Comparison of ENCODE assay signal across 17 cellular contexts in the genomic region with DNA sequence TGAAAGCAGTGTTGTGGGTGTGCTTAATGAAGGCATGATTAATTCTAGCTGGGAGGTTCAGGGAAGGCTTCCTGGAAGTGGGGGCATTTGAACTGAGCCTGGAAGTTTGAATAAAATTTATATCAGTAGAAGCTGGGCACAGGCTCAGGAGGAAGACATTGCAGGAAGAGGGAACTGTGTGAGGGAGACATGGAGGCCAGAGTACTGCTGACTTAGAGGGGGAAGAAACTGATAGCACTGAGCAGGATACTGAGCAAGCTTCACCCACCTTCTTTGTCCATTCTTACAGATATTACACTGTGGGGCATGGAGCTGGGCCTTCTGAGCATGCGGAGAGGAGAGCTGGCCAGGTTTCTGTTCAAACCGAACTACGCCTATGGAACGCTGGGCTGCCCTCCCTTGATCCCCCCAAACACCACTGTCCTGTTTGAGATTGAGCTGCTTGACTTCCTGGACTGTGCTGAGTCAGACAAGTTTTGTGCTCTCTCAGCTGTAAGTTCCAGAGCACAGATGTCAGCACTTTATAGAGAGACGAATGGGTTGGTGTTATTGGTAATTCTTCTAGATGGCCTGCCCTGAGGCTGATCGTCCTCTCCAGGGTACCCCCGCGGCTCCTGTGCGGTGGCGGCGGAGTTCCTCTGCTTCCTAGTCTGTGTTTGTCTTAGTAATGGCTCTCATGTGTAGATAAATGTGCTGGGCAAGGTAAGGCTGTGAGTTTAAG. TPM values are rescaled to one million over a fixed set of nuclear protein-coding genes. Genes with fewer than 3 reads are reported as not detected.
DNase-seq lines count a peak whose midpoint lies in the region; ATAC-seq, FAIRE-seq and TF ChIP-seq lines count a peak whose summit lies in the region.
"Had no signal": no experiment of that assay in that cellular context is flagged by ENCODE, and none has a peak within 500 bp of the region (broad histone marks: within the 10 kb centered on the region; RNA-seq: fewer than 3 reads in every experiment).

No MANE protein-coding gene starts in this region.

- H2AFZ ChIP-seq in PC-3 (ENCODE audit: low read length), result 0 out of 2 replicates have a peak overlapping the region, but pooled peaks have one; percentile 22
- no peak overlapping the region for H2AFZ ChIP-seq in endothelial cell of umbilical vein (ENCODE audit: low read depth, low read length)
- H2AFZ ChIP-seq in HepG2 (ENCODE audit: low read length), result no peak overlapping the region

- in situ Hi-C loops in HepG2 (cut with HindIII; ENCODE audit: extremely low pct_ligation_motif_present, low pct_unique_long_range_greater_than_20kb), result no loop called here

- H3K9ac ChIP-seq in PC-3 (ENCODE audit: low read length) (no peak overlapping the region), endothelial cell of umbilical vein (replicated peaks; ENCODE audit: extremely low read depth, insufficient read depth, low read length) (no peak overlapping the region), HepG2 (ENCODE audit: insufficient read depth, low read depth, low read length) (peak overlapping the region; percentile 17; the same call in 1 of the 2 replicates)

- H3K27ac ChIP-seq in AG04450 (ENCODE audit: low read depth, low read length) (peak overlapping the region; percentile 31), PC-3 (ENCODE audit: low read length) (no peak overlapping the region), endothelial cell of umbilical vein (ENCODE audit: insufficient read depth, low read depth, low read length) (no peak overlapping the region), HepG2 (ENCODE audit: extremely low read length, insufficient read depth, low read length) (no peak overlapping the region), sigmoid colon (no peak overlapping the region)
- H3K27ac ChIP-seq: uterus had no signal

- H3K79me2 ChIP-seq in PC-3 (ENCODE audit: low read length) (no peaks in the 10 kb centered on the region), endothelial cell of umbilical vein (ENCODE audit: control insufficient read depth, insufficient read depth, low read length) (no peaks in the 10 kb centered on the region), HepG2 (ENCODE audit: insufficient read depth, low read length) (no peaks in the 10 kb centered on the region)

- ATAC-seq in PC-3, result peak; percentile 59
- ATAC-seq in HepG2, result peak; percentile 30
- ATAC-seq: naive thymus-derived CD8-positive, alpha-beta T cell had no signal

- peaks cover 4% of the 10 kb centered on the region; the same call in 1 of the 2 replicates for H3K9me3 ChIP-seq in AG04450 (ENCODE audit: control insufficient read depth, insufficient read depth, low read length)
- H3K9me3 ChIP-seq in PC-3 (ENCODE audit: low read length), result no peaks in the 10 kb centered on the region
- H3K9me3 ChIP-seq in endothelial cell of umbilical vein (replicated peaks; ENCODE audit: control insufficient read depth, insufficient read depth, low read length), result no peaks in the 10 kb centered on the region
- no peaks in the 10 kb centered on the region for H3K9me3 ChIP-seq in HepG2 (ENCODE audit: low read length)
- H3K9me3 ChIP-seq in sigmoid colon, result no peaks in the 10 kb centered on the region
- H3K9me3 ChIP-seq: adrenal gland, uterus had no signal

- TF ChIP-seq EP300 in HepG2 (IDR thresholded peaks at IDR 0.05; ENCODE audit: low read depth in 2 of 2, low read length in 2 of 2) (no peak), HepG2 (CRISPR knock-in tag; IDR thresholded peaks at IDR 0.05; ENCODE audit: borderline replicate concordance) (no peak), sigmoid colon (IDR thresholded peaks at IDR 0.05) (no peak)

- H3K4me2 ChIP-seq in PC-3 (ENCODE audit: low read length), result no peak overlapping the region
- no peak overlapping the region for H3K4me2 ChIP-seq in endothelial cell of umbilical vein (ENCODE audit: insufficient read depth, low read length)
- H3K4me2 ChIP-seq in HepG2 (ENCODE audit: low read depth, low read length), result peak overlapping the region; percentile 68

- DNase-seq in AG04450 (ENCODE audit: low read depth, low spot score) (peak; percentile 8), PC-3 (no peak), endothelial cell of umbilical vein (ENCODE audit: low read depth, low spot score) (peak; percentile 20), HepG2 (ENCODE audit: low spot score) (no peak), GDM1 (lab: John Stamatoyannopoulos, UW) (no peak), sigmoid colon (no peak), DMS79 treated with DMSO at 0.1 percent for 48 hours (lab: John Stamatoyannopoulos, UW) (no peak), CD1c-positive myeloid dendritic cell (ENCODE audit: extremely low spot score) (no peak)
- DNase-seq: DND-41; naive thymus-derived CD8-positive, alpha-beta T cell; NCI-H446; stimulated activated CD8-positive, alpha-beta memory T cell treated with anti-CD3 and anti-CD28 coated beads, Interleukin-4, amount 100 ng/mL, for 48 hours; uterus had no signal

- TF ChIP-seq CTCF in AG04450 (IDR thresholded peaks at IDR 0.05; ENCODE audit: low read depth, low read length), result no peak
- TF ChIP-seq CTCF in PC-3 (conservative IDR thresholded peaks at IDR 0.05; ENCODE audit: low read depth, low read length), result no peak
- no peak for TF ChIP-seq CTCF in endothelial cell of umbilical vein (IDR thresholded peaks at IDR 0.05; ENCODE audit: extremely low read depth in 1 of 2, insufficient read depth in 1 of 2, low read depth in 1 of 2, low read length in 2 of 2)
- TF ChIP-seq CTCF in HepG2 (CRISPR knock-in tag; IDR thresholded peaks at IDR 0.05), result no peak
- no peak for TF ChIP-seq CTCF in sigmoid colon (IDR thresholded peaks at IDR 0.05)

- no peaks in the 10 kb centered on the region for H3K4me1 ChIP-seq in PC-3 (ENCODE audit: insufficient read depth, low read length)
- peaks cover 2% of the 10 kb centered on the region for H3K4me1 ChIP-seq in endothelial cell of umbilical vein (ENCODE audit: control insufficient read depth, extremely low read depth, insufficient read depth, low read length)
- peaks cover 53% of the 10 kb centered on the region for H3K4me1 ChIP-seq in HepG2 (ENCODE audit: insufficient read depth, low read length)
- H3K4me1 ChIP-seq in sigmoid colon, result no peaks in the 10 kb centered on the region
- H3K4me1 ChIP-seq: adrenal gland, uterus had no signal

- dilution Hi-C loops in endothelial cell of umbilical vein (cut with MboI; ENCODE audit: extremely low pct_ligation_motif_present, low sequenced_read_pairs), result no loop called here

- no peaks in the 10 kb centered on the region for H4K20me1 ChIP-seq in PC-3 (ENCODE audit: low read length)
- H4K20me1 ChIP-seq in endothelial cell of umbilical vein (replicated peaks; ENCODE audit: control insufficient read depth, extremely low read depth, insufficient read depth, low read length), result no peaks in the 10 kb centered on the region
- H4K20me1 ChIP-seq in HepG2 (ENCODE audit: insufficient read depth, low read length), result no peaks in the 10 kb centered on the region

- H3K36me3 ChIP-seq in PC-3 (ENCODE audit: low read depth, low read length), result no peaks in the 10 kb centered on the region
- H3K36me3 ChIP-seq in endothelial cell of umbilical vein (ENCODE audit: control insufficient read depth in 2 of 2, extremely low read depth in 1 of 2, insufficient read depth in 2 of 2, low read length in 2 of 2), result no peaks in the 10 kb centered on the region
- H3K36me3 ChIP-seq in HepG2 (replicated peaks in 1 of 2; ENCODE audit: control insufficient read depth in 1 of 2, insufficient read depth in 2 of 2, low read length in 2 of 2), result no peaks in the 10 kb centered on the region
- no peaks in the 10 kb centered on the region for H3K36me3 ChIP-seq in sigmoid colon
- H3K36me3 ChIP-seq: adrenal gland, uterus had no signal

- 26% methylated on average over 9 of the region's 11 CpGs for WGBS in HepG2 (ENCODE audit: low lambda C conversion rate)
- WGBS in sigmoid colon, 2 donors, result 62 to 71% methylated on average over 11 of the region's 11 CpGs

- peaks cover 8% of the 10 kb centered on the region for H3K27me3 ChIP-seq in AG04450 (ENCODE audit: control insufficient read depth, insufficient read depth, low read length)
- no peaks in the 10 kb centered on the region for H3K27me3 ChIP-seq in PC-3 (ENCODE audit: low read length)
- peaks cover 8 to 13% of the 10 kb centered on the region in 2 experiments for H3K27me3 ChIP-seq in endothelial cell of umbilical vein (ENCODE audit: control insufficient read depth in 2 of 2, insufficient read depth in 2 of 2, low read length in 2 of 2)
- H3K27me3 ChIP-seq in HepG2 (ENCODE audit: control insufficient read depth in 1 of 2, insufficient read depth in 2 of 2, low read length in 2 of 2), result peaks cover 2 to 23% of the 10 kb centered on the region in 2 experiments; a peak in 2 of 5 replicates
- H3K27me3 ChIP-seq in sigmoid colon, result peaks cover 0 to 6% (median 0%) of the 10 kb centered on the region in 3 donors
- H3K27me3 ChIP-seq: adrenal gland, uterus had no signal

- no peaks in the 10 kb centered on the region for H3K9me1 ChIP-seq in endothelial cell of umbilical vein (replicated peaks; ENCODE audit: control insufficient read depth, extremely low read depth, insufficient read depth, low read length)

- no peak for TF ChIP-seq RAD21 in HepG2 (CRISPR knock-in tag; IDR thresholded peaks at IDR 0.05)

- peak; percentile 31 for FAIRE-seq in endothelial cell of umbilical vein (lab: Jason Lieb, UNC)
- no peak for FAIRE-seq in HepG2 (lab: Jason Lieb, UNC)
- FAIRE-seq: endometrium, GM18507, TTC549 had no signal

- TF ChIP-seq POLR2A in endothelial cell of umbilical vein (IDR thresholded peaks at IDR 0.05; ENCODE audit: low read depth, low read length), result no peak
- TF ChIP-seq POLR2A in HepG2 (IDR thresholded peaks at IDR 0.05; ENCODE audit: insufficient read depth in 1 of 2, low read depth in 2 of 2, low read length in 2 of 2), result no peak
- no peak for TF ChIP-seq POLR2A in sigmoid colon (IDR thresholded peaks at IDR 0.05)

- no TSS peak for BruUV-seq in PC-3 (replicated peaks; lab: Mats Ljungman, UMichigan)
- BruUV-seq in endothelial cell of umbilical vein (replicated peaks; lab: Mats Ljungman, UMichigan), result no TSS peak
- BruUV-seq in HepG2 (replicated peaks; lab: Mats Ljungman, UMichigan), result no TSS peak

- no peak overlapping the region for H3K4me3 ChIP-seq in AG04450 (ENCODE audit: low read depth, low read length)
- H3K4me3 ChIP-seq in PC-3 (ENCODE audit: low read length), result no peak overlapping the region
- no peak overlapping the region for H3K4me3 ChIP-seq in endothelial cell of umbilical vein (replicated peaks in 1 of 3; ENCODE audit: insufficient read depth in 1 of 3, low read depth in 1 of 3, low read length in 3 of 3)
- H3K4me3 ChIP-seq in HepG2 (replicated peaks in 1 of 3; ENCODE audit: insufficient read depth in 1 of 3, low read depth in 2 of 3, low read length in 3 of 3), result peak overlapping the region in 2 of 3 experiments; percentile 5 to 29; a peak in 3 of 6 replicates
- no peak overlapping the region for H3K4me3 ChIP-seq in sigmoid colon
- H3K4me3 ChIP-seq: adrenal gland, uterus had no signal

- CTCF ChIA-PET in AG04450 (lab: Charles Lee) (interaction anchor here (1.2 kb wide), 1 partner anchor 122 kb away, joined by 5 read pairs; no protein-coding TSS in a partner anchor), PC-3 (lab: Charles Lee) (no interaction called here), endothelial cell of umbilical vein (lab: Charles Lee) (interaction anchor here (1.6 to 1.8 kb wide), 2 partner anchors 12 to 121 kb away, joined by 3 to 9 read pairs; no protein-coding TSS in a partner anchor), HepG2 (lab: Yijun Ruan, JAX; ENCODE audit: low intra/inter-chr PET ratio, low total read pairs) (no interaction called here)

- intact Hi-C loops in PC-3 (cut with micrococcal nuclease) (no loop called here), endothelial cell of umbilical vein (cut with micrococcal nuclease) (no loop called here), HepG2 (cut with micrococcal nuclease; ENCODE audit: unreplicated experiment) (no loop called here), sigmoid colon (cut with DNase I) (no loop called here)

- H3F3A ChIP-seq in PC-3 (ENCODE audit: low read length, unreplicated experiment), result no peaks in the 10 kb centered on the region

- POLR2A ChIA-PET in AG04450 (lab: Yijun Ruan, JAX), result no interaction called here
- POLR2A ChIA-PET in PC-3 (lab: Charles Lee; ENCODE audit: unreplicated experiment), result interaction anchor here (0.6 kb wide), 1 partner anchor 417 kb away, joined by 5 read pairs; no protein-coding TSS in a partner anchor
- POLR2A ChIA-PET in endothelial cell of umbilical vein (lab: Charles Lee), result interaction anchor here (0.9 kb wide), 1 partner anchor 13 kb away, joined by 4 read pairs; no protein-coding TSS in a partner anchor
- POLR2A ChIA-PET in HepG2 (lab: Yijun Ruan, JAX), result interaction anchor here (1.3 to 1.5 kb wide), 2 partner anchors 13 to 28 kb away, joined by 4 read pairs; no protein-coding TSS in a partner anchor

- no peaks in the 10 kb centered on the region for H3K9me2 ChIP-seq in PC-3 (replicated peaks; ENCODE audit: low read length)

RNA-seq across cellular contexts. Expression of gene FKBP6, which starts 2.1 kb away (rescaled TPM):
- not detected in 2 replicates for polyA plus RNA-seq in AG04450 (2011; rRNA removed)
- polyA minus RNA-seq in AG04450 (2011; rRNA and poly(A)+ RNA removed), result not detected in 2 replicates
- total RNA-seq in PC-3 (2014; rRNA removed), result not detected in 2 replicates
- total RNA-seq in endothelial cell of umbilical vein, result not detected in 2 replicates
- polyA plus RNA-seq in endothelial cell of umbilical vein, result 0.04 TPM in 1 of 2 replicates, not detected in the other
- not detected in 2 replicates for polyA plus RNA-seq in endothelial cell of umbilical vein (2011; cell fraction: cytosol; rRNA removed)
- polyA plus RNA-seq in endothelial cell of umbilical vein (2011; cell fraction: nucleus; rRNA removed), result not detected in 2 replicates
- not detected in 2 replicates for polyA plus RNA-seq in endothelial cell of umbilical vein (2012)
- polyA minus RNA-seq in endothelial cell of umbilical vein, result not detected in 2 replicates
- not detected for polyA minus RNA-seq in endothelial cell of umbilical vein (2011; cell fraction: cytosol; rRNA and poly(A)+ RNA removed)
- not detected in 2 replicates for polyA minus RNA-seq in endothelial cell of umbilical vein (2011; cell fraction: nucleus; rRNA and poly(A)+ RNA removed)
- 0.13 and 0.20 TPM in 2 replicates for total RNA-seq in HepG2 (2016; rRNA removed; fragmentation: Illumina TruSeq; extraction: Trizol)
- total RNA-seq in HepG2 (2016; cell fraction: cytosol; rRNA removed; fragmentation: Illumina TruSeq; extraction: Trizol; ENCODE audit: low read depth), result not detected in 2 replicates
- total RNA-seq in HepG2 (2016; cell fraction: insoluble cytoplasmic fraction; rRNA removed; fragmentation: Illumina TruSeq; extraction: Trizol), result 0.15 and 0.16 TPM in 2 replicates
- 0.17 and 0.22 TPM in 2 replicates for total RNA-seq in HepG2 (2016; cell fraction: membrane; rRNA removed; fragmentation: Illumina TruSeq; extraction: Trizol)
- 0.22 TPM in 1 of 2 replicates, not detected in the other for total RNA-seq in HepG2 (2016; cell fraction: nucleus; rRNA removed; fragmentation: Illumina TruSeq; extraction: Trizol)
- polyA plus RNA-seq in HepG2 (2011; rRNA removed), result 0.07 and 0.09 TPM in 2 replicates
- 0.07 and 0.09 TPM in 2 replicates for polyA plus RNA-seq in HepG2 (2011; cell fraction: cytosol; rRNA removed)
- polyA plus RNA-seq in HepG2 (2011; cell fraction: nucleus; rRNA removed), result 0.08 TPM in 1 of 2 replicates, not detected in the other
- 0.07 and 0.12 TPM in 2 replicates for polyA plus RNA-seq in HepG2 (2012)
- polyA plus RNA-seq in HepG2 (2016; cell fraction: cytosol; fragmentation: Illumina TruSeq; extraction: Trizol; ENCODE audit: low read depth), result not detected in 2 replicates
- 0.21 and 0.26 TPM in 2 replicates for polyA plus RNA-seq in HepG2 (2016; cell fraction: insoluble cytoplasmic fraction; fragmentation: Illumina TruSeq; extraction: Trizol; ENCODE audit: low read depth)
- polyA plus RNA-seq in HepG2 (2016; cell fraction: membrane; fragmentation: Illumina TruSeq; extraction: Trizol; ENCODE audit: low read depth), result 0.10 TPM in 1 of 2 replicates, not detected in the other
- polyA plus RNA-seq in HepG2 (2016; cell fraction: nucleus; fragmentation: Illumina TruSeq; extraction: Trizol; ENCODE audit: insufficient read depth, low read depth), result 0.49 TPM in 1 of 2 replicates, not detected in the other
- 0.10 TPM in 1 of 2 replicates, not detected in the other for polyA minus RNA-seq in HepG2 (2011; rRNA and poly(A)+ RNA removed; ENCODE audit: low replicate concordance)
- polyA minus RNA-seq in HepG2 (2011; cell fraction: cytosol; rRNA and poly(A)+ RNA removed), result not detected in 2 replicates
- 0.13 TPM in 1 of 2 replicates, not detected in the other for polyA minus RNA-seq in HepG2 (2011; cell fraction: nucleus; rRNA and poly(A)+ RNA removed)
- not detected for total RNA-seq in sigmoid colon
- not detected for polyA plus RNA-seq in sigmoid colon
- total RNA-seq: naive thymus-derived CD8-positive, alpha-beta T cell had no signal
- polyA plus RNA-seq: naive thymus-derived CD8-positive, alpha-beta T cell had no signal

RNA-seq across cellular contexts. Expression of gene TRIM50, which starts 2.1 kb away (rescaled TPM):
- polyA plus RNA-seq in AG04450 (2011; rRNA removed) (not detected in 2 replicates), endothelial cell of umbilical vein (not detected in 2 replicates), HepG2 (2011; rRNA removed) (4.2 and 5.4 TPM in 2 replicates), sigmoid colon (1 to 10 TPM in 1 of 3 donors, under 1 TPM in 2; 0.07 to 3.0 (median 0.69) TPM)
- polyA minus RNA-seq in AG04450 (2011; rRNA and poly(A)+ RNA removed), result not detected in 2 replicates
- total RNA-seq in PC-3 (2014; rRNA removed) (not detected in 2 replicates), endothelial cell of umbilical vein (not detected in 2 replicates), HepG2 (2016; rRNA removed; fragmentation: Illumina TruSeq; extraction: Trizol) (21.1 and 24.5 TPM in 2 replicates), sigmoid colon (under 1 TPM in 2 of 4 donors, not detected in 2; 0.54 to 0.71 TPM)
- not detected in 2 replicates for polyA plus RNA-seq in endothelial cell of umbilical vein (2011; cell fraction: cytosol; rRNA removed)
- polyA plus RNA-seq in endothelial cell of umbilical vein (2011; cell fraction: nucleus; rRNA removed), result not detected in 2 replicates
- polyA plus RNA-seq in endothelial cell of umbilical vein (2012), result not detected in 2 replicates
- polyA minus RNA-seq in endothelial cell of umbilical vein, result not detected in 2 replicates
- polyA minus RNA-seq in endothelial cell of umbilical vein (2011; cell fraction: cytosol; rRNA and poly(A)+ RNA removed), result not detected
- not detected in 2 replicates for polyA minus RNA-seq in endothelial cell of umbilical vein (2011; cell fraction: nucleus; rRNA and poly(A)+ RNA removed)
- total RNA-seq in HepG2 (2016; cell fraction: cytosol; rRNA removed; fragmentation: Illumina TruSeq; extraction: Trizol; ENCODE audit: low read depth), result 3.9 and 4.9 TPM in 2 replicates
- total RNA-seq in HepG2 (2016; cell fraction: insoluble cytoplasmic fraction; rRNA removed; fragmentation: Illumina TruSeq; extraction: Trizol), result 16.1 and 26.1 TPM in 2 replicates
- total RNA-seq in HepG2 (2016; cell fraction: membrane; rRNA removed; fragmentation: Illumina TruSeq; extraction: Trizol), result 9.4 and 10.8 TPM in 2 replicates
- total RNA-seq in HepG2 (2016; cell fraction: nucleus; rRNA removed; fragmentation: Illumina TruSeq; extraction: Trizol), result 23.9 and 26.7 TPM in 2 replicates
- 1.6 and 3.8 TPM in 2 replicates for polyA plus RNA-seq in HepG2 (2011; cell fraction: cytosol; rRNA removed)
- polyA plus RNA-seq in HepG2 (2011; cell fraction: nucleus; rRNA removed), result 33.8 and 40.4 TPM in 2 replicates
- 3.0 TPM in 2 replicates for polyA plus RNA-seq in HepG2 (2012)
- 4.1 and 4.2 TPM in 2 replicates for polyA plus RNA-seq in HepG2 (2016; cell fraction: cytosol; fragmentation: Illumina TruSeq; extraction: Trizol; ENCODE audit: low read depth)
- polyA plus RNA-seq in HepG2 (2016; cell fraction: insoluble cytoplasmic fraction; fragmentation: Illumina TruSeq; extraction: Trizol; ENCODE audit: low read depth), result 19.1 and 25.4 TPM in 2 replicates
- polyA plus RNA-seq in HepG2 (2016; cell fraction: membrane; fragmentation: Illumina TruSeq; extraction: Trizol; ENCODE audit: low read depth), result 6.7 and 7.5 TPM in 2 replicates
- 87.0 and 93.3 TPM in 2 replicates for polyA plus RNA-seq in HepG2 (2016; cell fraction: nucleus; fragmentation: Illumina TruSeq; extraction: Trizol; ENCODE audit: insufficient read depth, low read depth)
- 7.4 TPM in 1 of 2 replicates, not detected in the other for polyA minus RNA-seq in HepG2 (2011; rRNA and poly(A)+ RNA removed; ENCODE audit: low replicate concordance)
- 0.99 and 1.8 TPM in 2 replicates for polyA minus RNA-seq in HepG2 (2011; cell fraction: cytosol; rRNA and poly(A)+ RNA removed)
- 4.5 and 4.7 TPM in 2 replicates for polyA minus RNA-seq in HepG2 (2011; cell fraction: nucleus; rRNA and poly(A)+ RNA removed)
- polyA plus RNA-seq: naive thymus-derived CD8-positive, alpha-beta T cell had no signal

RNA-seq across cellular contexts. Expression of gene NSUN5, which starts 21.4 kb away (rescaled TPM):
- polyA plus RNA-seq in AG04450 (2011; rRNA removed), result 13.6 and 18.6 TPM in 2 replicates
- polyA minus RNA-seq in AG04450 (2011; rRNA and poly(A)+ RNA removed), result 9.7 and 16.0 TPM in 2 replicates
- 36.0 and 51.6 TPM in 2 replicates for total RNA-seq in PC-3 (2014; rRNA removed)
- total RNA-seq in endothelial cell of umbilical vein, result 4.5 and 6.8 TPM in 2 replicates
- polyA plus RNA-seq in endothelial cell of umbilical vein, result 4.1 and 6.3 TPM in 2 replicates
- 2.9 and 3.3 TPM in 2 replicates for polyA plus RNA-seq in endothelial cell of umbilical vein (2011; cell fraction: cytosol; rRNA removed)
- 4.8 and 5.3 TPM in 2 replicates for polyA plus RNA-seq in endothelial cell of umbilical vein (2011; cell fraction: nucleus; rRNA removed)
- polyA plus RNA-seq in endothelial cell of umbilical vein (2012), result 2.3 and 3.7 TPM in 2 replicates
- polyA minus RNA-seq in endothelial cell of umbilical vein, result 1.4 and 3.5 TPM in 2 replicates
- 30.9 TPM for polyA minus RNA-seq in endothelial cell of umbilical vein (2011; cell fraction: cytosol; rRNA and poly(A)+ RNA removed)
- 1.5 and 2.1 TPM in 2 replicates for polyA minus RNA-seq in endothelial cell of umbilical vein (2011; cell fraction: nucleus; rRNA and poly(A)+ RNA removed)
- 31.6 and 35.8 TPM in 2 replicates for total RNA-seq in HepG2 (2016; rRNA removed; fragmentation: Illumina TruSeq; extraction: Trizol)
- 10.1 and 11.8 TPM in 2 replicates for total RNA-seq in HepG2 (2016; cell fraction: cytosol; rRNA removed; fragmentation: Illumina TruSeq; extraction: Trizol; ENCODE audit: low read depth)
- 29.5 and 34.7 TPM in 2 replicates for total RNA-seq in HepG2 (2016; cell fraction: insoluble cytoplasmic fraction; rRNA removed; fragmentation: Illumina TruSeq; extraction: Trizol)
- 13.4 TPM in 2 replicates for total RNA-seq in HepG2 (2016; cell fraction: membrane; rRNA removed; fragmentation: Illumina TruSeq; extraction: Trizol)
- total RNA-seq in HepG2 (2016; cell fraction: nucleus; rRNA removed; fragmentation: Illumina TruSeq; extraction: Trizol), result 16.9 and 26.1 TPM in 2 replicates
- polyA plus RNA-seq in HepG2 (2011; rRNA removed), result 19.9 and 24.9 TPM in 2 replicates
- polyA plus RNA-seq in HepG2 (2011; cell fraction: cytosol; rRNA removed), result 16.1 and 23.4 TPM in 2 replicates
- 56.5 and 64.5 TPM in 2 replicates for polyA plus RNA-seq in HepG2 (2011; cell fraction: nucleus; rRNA removed)
- polyA plus RNA-seq in HepG2 (2012), result 12.2 and 20.8 TPM in 2 replicates
- polyA plus RNA-seq in HepG2 (2016; cell fraction: cytosol; fragmentation: Illumina TruSeq; extraction: Trizol; ENCODE audit: low read depth), result 5.4 and 6.5 TPM in 2 replicates
- polyA plus RNA-seq in HepG2 (2016; cell fraction: insoluble cytoplasmic fraction; fragmentation: Illumina TruSeq; extraction: Trizol; ENCODE audit: low read depth), result 20.2 and 26.2 TPM in 2 replicates
- polyA plus RNA-seq in HepG2 (2016; cell fraction: membrane; fragmentation: Illumina TruSeq; extraction: Trizol; ENCODE audit: low read depth), result 5.5 and 7.3 TPM in 2 replicates
- 42.6 and 43.8 TPM in 2 replicates for polyA plus RNA-seq in HepG2 (2016; cell fraction: nucleus; fragmentation: Illumina TruSeq; extraction: Trizol; ENCODE audit: insufficient read depth, low read depth)
- 41.4 and 43.7 TPM in 2 replicates for polyA minus RNA-seq in HepG2 (2011; rRNA and poly(A)+ RNA removed; ENCODE audit: low replicate concordance)
- 12.9 and 15.0 TPM in 2 replicates for polyA minus RNA-seq in HepG2 (2011; cell fraction: cytosol; rRNA and poly(A)+ RNA removed)
- polyA minus RNA-seq in HepG2 (2011; cell fraction: nucleus; rRNA and poly(A)+ RNA removed), result 13.0 and 19.8 TPM in 2 replicates
- 10 to 100 TPM; 21.6 to 25.7 (median 23.3) TPM for total RNA-seq in sigmoid colon
- 10 to 100 TPM; 13.8 to 35.6 (median 16.6) TPM for polyA plus RNA-seq in sigmoid colon

Comparison
In these comparisons a context has a peak if more than half of its experiments do, and no peak if none do; other contexts are left out.
1. DNase-seq: peak in AG04450 (single experiment) and endothelial cell of umbilical vein (single experiment); none in PC-3 (single experiment), HepG2 (single experiment), GDM1 (single experiment), sigmoid colon (single experiment), DMS79 treated with DMSO at 0.1 percent for 48 hours (single experiment) and CD1c-positive myeloid dendritic cell (single experiment).
2. H3K4me3 ChIP-seq: peak in HepG2 (2 of 3); none in AG04450 (single experiment), PC-3 (single experiment), endothelial cell of umbilical vein (0 of 3) and sigmoid colon (0 of 4).
3. CTCF ChIA-PET loops: an anchor here in AG04450 (1.2 kb wide) and endothelial cell of umbilical vein (1.6 to 1.8 kb wide); none called in PC-3 and HepG2.